Comparison of ENCODE assay signal across 15 cellular contexts in the genomic region with DNA sequence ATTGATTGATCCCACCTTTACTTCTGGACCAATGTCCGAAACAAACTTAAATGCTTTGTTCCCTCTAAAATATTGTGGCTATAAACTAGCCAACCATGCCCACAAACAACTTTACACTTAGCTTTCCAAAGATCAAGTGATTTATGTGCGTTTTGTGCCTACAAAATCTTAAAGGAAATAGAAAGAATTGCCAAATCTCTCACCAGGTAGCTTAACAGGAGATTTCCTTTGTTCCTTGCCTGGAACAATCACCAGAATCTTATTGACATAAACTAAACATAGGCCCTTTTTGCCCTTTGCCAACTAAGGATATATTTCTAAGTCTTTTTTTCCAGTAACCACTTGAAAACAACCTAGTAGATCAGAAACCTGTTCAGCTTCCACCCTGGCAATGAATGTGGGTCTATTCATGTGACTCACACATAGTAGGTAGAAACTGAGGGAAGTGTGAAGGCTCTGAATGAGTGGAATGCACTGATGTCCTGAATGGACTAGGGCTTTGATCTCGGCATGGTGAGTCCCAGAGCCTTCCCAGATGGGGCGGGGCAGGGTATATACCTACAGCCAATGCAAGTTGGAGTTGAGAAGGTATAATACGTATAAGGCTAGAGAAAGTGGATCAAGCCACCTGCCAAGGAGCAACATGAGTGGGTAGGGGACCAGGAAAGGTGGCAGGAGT.
A peak's percentile ranks its signal among the peaks of the same experiment; 100 is the strongest.
DNase-seq lines count a peak whose midpoint lies in the region; ATAC-seq and TF ChIP-seq lines count a peak whose summit lies in the region.
"Had no signal": no experiment of that assay in that cellular context is flagged by ENCODE, and none has a peak within 500 bp of the region (broad histone marks: within the 10 kb centered on the region; RNA-seq: fewer than 3 reads in every experiment).

No MANE protein-coding gene starts in this region.

- H3K9me3 Mint-ChIP-seq in CD4-positive, alpha-beta memory T cell, result peaks cover 0 to 6% (median 1%) of the 10 kb centered on the region in 8 donors
- H3K9me3 Mint-ChIP-seq in endodermal cell, result peaks cover 2% of the 10 kb centered on the region
- peaks cover 15% of the 10 kb centered on the region for H3K9me3 Mint-ChIP-seq in nephron progenitor cell
- H3K9me3 Mint-ChIP-seq: dendritic cell treated with granulocyte-macrophage colony-stimulating factor and Interleukin-4, amounts not matched to agents 40 ng/mL and 50 ng/mL, for 4 days had no signal

- POLR2A ChIA-PET in CD4-positive, alpha-beta memory T cell (lab: Charles Lee; ENCODE audit: partially characterized antibody), result no interaction called here
- POLR2A ChIA-PET in HCT116 (lab: Charles Lee), result no interaction called here

- H3K36me3 Mint-ChIP-seq in CD4-positive, alpha-beta memory T cell, result no peaks in the 10 kb centered on the region
- H3K36me3 Mint-ChIP-seq in endodermal cell (ENCODE audit: low read depth), result no peaks in the 10 kb centered on the region
- peaks cover 5% of the 10 kb centered on the region for H3K36me3 Mint-ChIP-seq in nephron progenitor cell (ENCODE audit: low read depth)

- no peak for DNase-seq in CD4-positive, alpha-beta memory T cell
- DNase-seq in HCT116 (ENCODE audit: low read depth, low spot score) (peak; percentile 34), endodermal cell (peak; percentile 58), nephron progenitor cell (no peak), NCI-H146 treated with DMSO at 0.1 percent for 48 hours (lab: John Stamatoyannopoulos, UW; ENCODE audit: unreplicated experiment) (no peak), 8988T (no peak), AML-193 (lab: John Stamatoyannopoulos, UW) (no peak)
- DNase-seq: activated CD8-positive, alpha-beta memory T cell treated with anti-CD3 and anti-CD28 coated beads, Interleukin-2, amount 50 U/mL, for 48 hours; DND-41; KBM-7; NCI-H1417; NCI-H510A; OCI-M1 had no signal

- H3K36me3 ChIP-seq in CD4-positive, alpha-beta memory T cell (ENCODE audit: insufficient read depth, low read length), result no peaks in the 10 kb centered on the region
- H3K36me3 ChIP-seq in HCT116 (ENCODE audit: control insufficient read depth in 1 of 2, insufficient read depth in 2 of 2, low read length in 2 of 2) (no peaks in the 10 kb centered on the region), endodermal cell (ENCODE audit: control insufficient read depth, insufficient read depth, low read length) (no peaks in the 10 kb centered on the region)
- H3K36me3 ChIP-seq: BLaER1 treated with 17β-estradiol and CSF1 and Interleukin-3, amounts not matched to agents 10 nM and 100 nM had no signal

- peaks cover 15% of the 10 kb centered on the region for H3K4me1 ChIP-seq in CD4-positive, alpha-beta memory T cell (ENCODE audit: insufficient read depth, low read length)
- peaks cover 14 to 38% of the 10 kb centered on the region in 2 experiments for H3K4me1 ChIP-seq in HCT116 (ENCODE audit: control insufficient read depth in 1 of 2, insufficient read depth in 2 of 2, low read length in 2 of 2)
- no peaks in the 10 kb centered on the region for H3K4me1 ChIP-seq in endodermal cell (ENCODE audit: control insufficient read depth, insufficient read depth, low read length)

- TF ChIP-seq CTCF in HCT116 (IDR thresholded peaks at IDR 0.05 in 2 of 3, conservative IDR thresholded peaks at IDR 0.05 in 1 of 3; ENCODE audit: borderline replicate concordance in 1 of 3, insufficient read depth in 1 of 3, low read depth in 2 of 3, low read length in 2 of 3), result no peak
- TF ChIP-seq CTCF in endodermal cell (conservative IDR thresholded peaks at IDR 0.05), result no peak
- TF ChIP-seq CTCF in nephron progenitor cell (IDR thresholded peaks at IDR 0.05), result no peak

- intact Hi-C loops in CD4-positive, alpha-beta memory T cell (cut with micrococcal nuclease), result no loop called here
- intact Hi-C loops in HCT116 (cut with micrococcal nuclease), result no loop called here

- H4K20me1 ChIP-seq in HCT116 (ENCODE audit: insufficient read depth), result no peaks in the 10 kb centered on the region
- H4K20me1 ChIP-seq: BLaER1 treated with 17β-estradiol and CSF1 and Interleukin-3, amounts not matched to agents 10 nM and 100 nM had no signal

- CTCF ChIA-PET in CD4-positive, alpha-beta memory T cell (lab: Charles Lee; ENCODE audit: partially characterized antibody), result interaction anchor here (1.1 kb wide), 1 partner anchor 34 kb away, joined by 4 read pairs; no protein-coding TSS in a partner anchor
- CTCF ChIA-PET in HCT116 (lab: Charles Lee), result no interaction called here

- H3K27me3 ChIP-seq in CD4-positive, alpha-beta memory T cell (ENCODE audit: insufficient read depth, low read length), result no peaks in the 10 kb centered on the region
- H3K27me3 ChIP-seq in HCT116 (ENCODE audit: insufficient read depth, low read length) (no peaks in the 10 kb centered on the region), endodermal cell (ENCODE audit: control insufficient read depth, insufficient read depth, low read length, poor library complexity, severe bottlenecking) (no peaks in the 10 kb centered on the region)
- H3K27me3 ChIP-seq: BLaER1 treated with 17β-estradiol and CSF1 and Interleukin-3, amounts not matched to agents 10 nM and 100 nM had no signal

- 86 to 91% methylated on average over 5 of the region's 5 CpGs for WGBS in endodermal cell (ENCODE audit: insufficient coverage in 1 of 2, insufficient read length in 1 of 2), 2 experiments

- H3K9me2 ChIP-seq in HCT116 (ENCODE audit: insufficient read depth), result no peaks in the 10 kb centered on the region

- peak overlapping the region in 5 of 7 donors; percentile 0 to 36 (median 11) for H3K27ac Mint-ChIP-seq in CD4-positive, alpha-beta memory T cell
- H3K27ac Mint-ChIP-seq in endodermal cell, result no peak overlapping the region
- H3K27ac Mint-ChIP-seq in nephron progenitor cell, result peak overlapping the region; percentile 9
- H3K27ac Mint-ChIP-seq: dendritic cell treated with granulocyte-macrophage colony-stimulating factor and Interleukin-4, amounts not matched to agents 40 ng/mL and 50 ng/mL, for 4 days had no signal

- RAD21 ChIA-PET in HCT116 (lab: Charles Lee; ENCODE audit: low non-redundant PET in 1 of 2, low total read pairs in 2 of 2, uncharacterized antibody in 2 of 2, unreplicated experiment in 2 of 2), result no interaction called here

- no peak for TF ChIP-seq RAD21 in HCT116 (IDR thresholded peaks at IDR 0.05; ENCODE audit: low read depth)

- peak overlapping the region in 3 of 8 donors; percentile 8 to 47 (median 14) for H3K4me3 Mint-ChIP-seq in CD4-positive, alpha-beta memory T cell
- H3K4me3 Mint-ChIP-seq in endodermal cell, result no peak overlapping the region
- H3K4me3 Mint-ChIP-seq in nephron progenitor cell, result no peak overlapping the region
- H3K4me3 Mint-ChIP-seq: dendritic cell treated with granulocyte-macrophage colony-stimulating factor and Interleukin-4, amounts not matched to agents 40 ng/mL and 50 ng/mL, for 4 days had no signal

- no peak overlapping the region for H3K4me3 ChIP-seq in CD4-positive, alpha-beta memory T cell (ENCODE audit: low read length in 2 of 2)
- H3K4me3 ChIP-seq in HCT116 (replicated peaks in 1 of 2; ENCODE audit: low read depth in 1 of 2, low read length in 2 of 2), result no peak overlapping the region
- no peak overlapping the region for H3K4me3 ChIP-seq in endodermal cell (ENCODE audit: low read length)
- H3K4me3 ChIP-seq: BLaER1 treated with 17β-estradiol and CSF1 and Interleukin-3, amounts not matched to agents 10 nM and 100 nM had no signal

- H3K9ac ChIP-seq in HCT116 (ENCODE audit: low read length), result no peak overlapping the region
- H3K9ac ChIP-seq in endodermal cell (ENCODE audit: extremely low read depth, low read length, poor library complexity, severe bottlenecking), result no peak overlapping the region
- H3K9ac ChIP-seq: BLaER1 treated with 17β-estradiol and CSF1 and Interleukin-3, amounts not matched to agents 10 nM and 100 nM had no signal

- ATAC-seq in HCT116, result peak; percentile 84

- H2AFZ ChIP-seq in HCT116 (ENCODE audit: low read depth, low read length, poor library complexity, severe bottlenecking), result peak overlapping the region; percentile 67

- H3K27ac ChIP-seq in CD4-positive, alpha-beta memory T cell (ENCODE audit: low read depth, low read length), result no peak overlapping the region
- H3K27ac ChIP-seq in HCT116 (ENCODE audit: low read depth, low read length), result no peak overlapping the region
- H3K27ac ChIP-seq in endodermal cell (ENCODE audit: low read depth, low read length), result no peak overlapping the region
- H3K27ac ChIP-seq: BLaER1 treated with 17β-estradiol and CSF1 and Interleukin-3, amounts not matched to agents 10 nM and 100 nM had no signal

- H3K27me3 Mint-ChIP-seq in CD4-positive, alpha-beta memory T cell, result no peaks in the 10 kb centered on the region
- H3K27me3 Mint-ChIP-seq in endodermal cell (ENCODE audit: insufficient read depth) (no peaks in the 10 kb centered on the region), nephron progenitor cell (ENCODE audit: low read depth, poor library complexity) (peaks cover 6% of the 10 kb centered on the region)

- no TSS peak for BruUV-seq in HCT116 (replicated peaks; lab: Mats Ljungman, UMichigan)

- no peak for TF ChIP-seq POLR2A in HCT116 (IDR thresholded peaks at IDR 0.05; ENCODE audit: borderline replicate concordance, extremely low read depth, insufficient read depth, insufficient read length)

- H3K79me2 ChIP-seq in HCT116 (ENCODE audit: insufficient read depth, low read length), result no peaks in the 10 kb centered on the region

- peaks cover 15 to 26% (median 21%) of the 10 kb centered on the region in 4 donors for H3K4me1 Mint-ChIP-seq in CD4-positive, alpha-beta memory T cell
- H3K4me1 Mint-ChIP-seq in endodermal cell (no peaks in the 10 kb centered on the region), nephron progenitor cell (peaks cover 44% of the 10 kb centered on the region)

- H3K4me2 ChIP-seq in HCT116 (ENCODE audit: low read length), result peak overlapping the region; percentile 15

- H3K9me3 ChIP-seq in CD4-positive, alpha-beta memory T cell (ENCODE audit: control insufficient read depth in 1 of 2, low read length in 2 of 2), result no peaks in the 10 kb centered on the region
- no peaks in the 10 kb centered on the region for H3K9me3 ChIP-seq in HCT116 (ENCODE audit: control insufficient read depth in 1 of 2, insufficient read depth in 1 of 2, low read depth in 1 of 2, low read length in 2 of 2)
- no peaks in the 10 kb centered on the region for H3K9me3 ChIP-seq in endodermal cell (ENCODE audit: control insufficient read depth, low read length)
- H3K9me3 ChIP-seq: BLaER1 treated with 17β-estradiol and CSF1 and Interleukin-3, amounts not matched to agents 10 nM and 100 nM had no signal

Comparison
In these comparisons a context has a peak if more than half of its experiments do, and no peak if none do; other contexts are left out.
1. DNase-seq: peak in HCT116 (single experiment) and endodermal cell (single experiment); none in CD4-positive, alpha-beta memory T cell (0 of 5), nephron progenitor cell (single experiment), NCI-H146 treated with DMSO at 0.1 percent for 48 hours (single experiment), 8988T (single experiment) and AML-193 (0 of 2).